ENCODE assay signal across 37 cellular contexts in genomic region chr1:153459655-153460054, GRCh38. TPM values are rescaled to one million over a fixed set of nuclear protein-coding genes. Genes with fewer than 3 reads are reported as not detected.
"Had no signal": no experiment of that assay in that cellular context is flagged by ENCODE, and none has a peak within 500 bp of the region (broad histone marks: within the 10 kb centered on the region; RNA-seq: fewer than 3 reads in every experiment).

No MANE protein-coding gene starts in this region.

- H3K36me3 ChIP-seq: adrenal gland, brain microvascular endothelial cell, breast epithelium had no signal

- H3K27ac ChIP-seq: adrenal gland, body of pancreas, brain microvascular endothelial cell, breast epithelium, VCaP had no signal

- H3K27me3 ChIP-seq: adrenal gland, body of pancreas, brain microvascular endothelial cell, breast epithelium had no signal

- H3K4me1 ChIP-seq: adrenal gland, body of pancreas, breast epithelium had no signal

- DNase-seq: activated B cell treated with CpG ODN at 0.5 μM for 24 hours; activated CD4-positive, alpha-beta memory T cell treated with anti-CD3 and anti-CD28 coated beads for 36 hours; activated CD4-positive, alpha-beta T cell treated with anti-CD3 and anti-CD28 coated beads for 4 hours; activated CD4-positive, alpha-beta T cell treated with anti-CD3 and anti-CD28 coated beads, Interleukin-2, amount 10 ng/mL, durations not matched to agents 24 days and 14 days; activated CD4-positive, alpha-beta T cell treated with anti-CD3 and anti-CD28 coated beads, Interleukin-2, amount 50 U/mL, for 1 hour; activated CD4-positive, alpha-beta T cell treated with anti-CD3 and anti-CD28 coated beads, Interleukin-2, amount 50 U/mL, for 4 hours; activated CD4-positive, CD25-positive, alpha-beta regulatory T cell treated with anti-CD3 and anti-CD28 coated beads, Interleukin-2, amount 50 U/mL, for 72 hours; activated CD8-positive, alpha-beta memory T cell treated with anti-CD3 and anti-CD28 coated beads, Interleukin-2, amount 50 U/mL, for 4 hours; activated CD8-positive, alpha-beta T cell treated with anti-CD3 and anti-CD28 coated beads for 36 hours; activated effector memory CD4-positive, alpha-beta T cell treated with anti-CD3 and anti-CD28 coated beads, Interleukin-2, amount 50 U/mL, for 16 hours; activated gamma-delta T cell treated with Interleukin-2 at 50 U/mL for 16 hours; activated naive CD4-positive, alpha-beta T cell; activated naive CD4-positive, alpha-beta T cell treated with anti-CD3 and anti-CD28 coated beads for 36 hours; activated naive CD4-positive, alpha-beta T cell treated with anti-CD3 and anti-CD28 coated beads, Interleukin-2, amount 50 U/mL, for 16 hours; activated naive CD8-positive, alpha-beta T cell treated with anti-CD3 and anti-CD28 coated beads for 36 hours; activated T-cell treated with anti-CD3 and anti-CD28 coated beads for 4 hours; activated T-cell treated with anti-CD3 and anti-CD28 coated beads, Interleukin-2, amount 50 U/mL, for 1 hour; activated T-cell treated with anti-CD3 and anti-CD28 coated beads, Interleukin-2, amount 50 U/mL, for 4 hours; activated T-cell treated with anti-CD3 and anti-CD28 coated beads, Interleukin-2, amount 50 U/mL, for 72 hours; adrenal gland; amniotic stem cell; aorta; body of pancreas; brain microvascular endothelial cell; central memory CD4-positive, alpha-beta T cell; T-helper 1 cell; T-helper 2 cell; T-helper 9 cell had no signal

- H3K9me3 ChIP-seq: adrenal gland, body of pancreas, breast epithelium had no signal

- ATAC-seq: activated CD8-positive, alpha-beta T cell treated with anti-CD3 and anti-CD28 coated beads for 36 hours; activated naive CD4-positive, alpha-beta T cell treated with anti-CD3 and anti-CD28 coated beads, Interleukin-2, amount 50 U/mL, for 72 hours; activated T-cell treated with anti-CD3 and anti-CD28 coated beads, Interleukin-2, amount 50 U/mL, for 4 hours; activated T-cell treated with anti-CD3 and anti-CD28 coated beads, Interleukin-2, amount 50 U/mL, for 72 hours; activated T-helper 17 cell treated with anti-CD3 and anti-CD28 coated beads, Interleukin-2, amount 50 U/mL, for 72 hours; body of pancreas had no signal

- H3K4me3 ChIP-seq: adrenal gland, body of pancreas, breast epithelium had no signal

RNA-seq across cellular contexts. Expression of gene S100A7, which starts 0.8 kb away (rescaled TPM):
- total RNA-seq: activated B cell treated with CpG ODN at 0.5 μM for 24 hours; activated CD4-positive, alpha-beta memory T cell treated with anti-CD3 and anti-CD28 coated beads for 36 hours; activated CD4-positive, alpha-beta T cell treated with anti-CD3 and anti-CD28 coated beads, Interleukin-2, amount 10 ng/mL, durations not matched to agents 24 days and 14 days; activated CD8-positive, alpha-beta memory T cell treated with anti-CD3 and anti-CD28 coated beads for 36 hours; activated CD8-positive, alpha-beta T cell treated with anti-CD3 and anti-CD28 coated beads for 36 hours; activated naive CD4-positive, alpha-beta T cell treated with anti-CD3 and anti-CD28 coated beads for 36 hours; activated naive CD4-positive, alpha-beta T cell treated with anti-CD3 and anti-CD28 coated beads, Interleukin-2, amount 50 U/mL, for 72 hours; activated naive CD8-positive, alpha-beta T cell treated with anti-CD3 and anti-CD28 coated beads for 36 hours; activated T-cell treated with anti-CD3 and anti-CD28 coated beads, Interleukin-2, amount 50 U/mL, for 4 hours; activated T-cell treated with anti-CD3 and anti-CD28 coated beads, Interleukin-2, amount 50 U/mL, for 72 hours; activated T-helper 1 cell treated with anti-CD3 and anti-CD28 coated beads, Interleukin-12 subunit alpha, Interleukin-12 subunit beta, Interleukin-2, Interleukin-4 antibody, amounts not matched to agents 30 ng/mL and 10 ng/mL and 1 ng/mL, durations not matched to agents 14 hours and 24 hours and 36 hours; activated T-helper 17 cell treated with anti-CD3 and anti-CD28 coated beads, Interleukin-2, amount 50 U/mL, for 72 hours; adrenal gland; aorta; astrocyte; body of pancreas; breast epithelium; cardiac septum; cerebellum had no signal

RNA-seq across cellular contexts. Expression of gene S100A7A, which starts 43.3 kb away (rescaled TPM):
- total RNA-seq: activated B cell treated with CpG ODN at 0.5 μM for 24 hours; activated CD4-positive, alpha-beta memory T cell treated with anti-CD3 and anti-CD28 coated beads for 36 hours; activated CD4-positive, alpha-beta T cell treated with anti-CD3 and anti-CD28 coated beads, Interleukin-2, amount 10 ng/mL, durations not matched to agents 24 days and 14 days; activated CD8-positive, alpha-beta memory T cell treated with anti-CD3 and anti-CD28 coated beads for 36 hours; activated CD8-positive, alpha-beta T cell treated with anti-CD3 and anti-CD28 coated beads for 36 hours; activated naive CD4-positive, alpha-beta T cell treated with anti-CD3 and anti-CD28 coated beads for 36 hours; activated naive CD4-positive, alpha-beta T cell treated with anti-CD3 and anti-CD28 coated beads, Interleukin-2, amount 50 U/mL, for 72 hours; activated naive CD8-positive, alpha-beta T cell treated with anti-CD3 and anti-CD28 coated beads for 36 hours; activated T-cell treated with anti-CD3 and anti-CD28 coated beads, Interleukin-2, amount 50 U/mL, for 4 hours; activated T-cell treated with anti-CD3 and anti-CD28 coated beads, Interleukin-2, amount 50 U/mL, for 72 hours; activated T-helper 1 cell treated with anti-CD3 and anti-CD28 coated beads, Interleukin-12 subunit alpha, Interleukin-12 subunit beta, Interleukin-2, Interleukin-4 antibody, amounts not matched to agents 30 ng/mL and 10 ng/mL and 1 ng/mL, durations not matched to agents 14 hours and 24 hours and 36 hours; activated T-helper 17 cell treated with anti-CD3 and anti-CD28 coated beads, Interleukin-2, amount 50 U/mL, for 72 hours; adrenal gland; aorta; astrocyte; body of pancreas; breast epithelium; cardiac septum; cerebellum had no signal
